16 cellular contexts compared by ENCODE assay signal in the genomic region with DNA sequence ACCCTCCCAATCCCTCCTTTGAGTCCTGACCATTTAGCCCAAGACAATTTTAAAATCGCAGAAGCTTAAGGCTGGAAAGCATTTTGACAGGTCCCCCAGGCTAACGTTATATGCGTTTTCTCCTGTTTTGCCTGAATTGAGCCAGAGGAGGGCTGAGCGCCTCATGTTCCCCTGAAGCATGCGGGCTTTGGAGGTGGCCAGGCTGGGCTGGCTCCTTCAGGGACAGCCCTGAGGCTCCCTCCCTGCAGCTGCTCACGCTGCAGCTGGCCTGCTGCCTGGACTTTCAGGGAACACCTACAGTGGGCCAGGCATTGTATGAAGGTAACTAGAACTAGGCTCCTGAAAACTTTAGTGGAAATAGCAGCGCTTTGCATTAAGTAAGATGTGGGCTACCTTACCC.
DNase-seq lines count a peak whose midpoint lies in the region; ATAC-seq, FAIRE-seq and TF ChIP-seq lines count a peak whose summit lies in the region.
"Had no signal": no experiment of that assay in that cellular context is flagged by ENCODE, and none has a peak within 500 bp of the region (broad histone marks: within the 10 kb centered on the region; RNA-seq: fewer than 3 reads in every experiment).

No MANE protein-coding gene starts in this region.

- no peak overlapping the region for H3K18ac ChIP-seq in H1 (ENCODE audit: extremely low read depth, low read length)

- H3K56ac ChIP-seq in H1 (replicated peaks; ENCODE audit: insufficient read length, low read depth, low read length) = no peak overlapping the region

- no peaks in the 10 kb centered on the region for H3K9me3 Mint-ChIP-seq in nephron
- no peaks in the 10 kb centered on the region for H3K9me3 Mint-ChIP-seq in activated CD4-positive, alpha-beta memory T cell treated with anti-CD3 and anti-CD28 coated beads for 36 hours
- H3K9me3 Mint-ChIP-seq: activated CD4-positive, alpha-beta T cell treated with anti-CD3 and anti-CD28 coated beads, Interleukin-2, amount 10 ng/mL, durations not matched to agents 7 days and 5 days; CD4-positive, alpha-beta T cell; central memory CD8-positive, alpha-beta T cell had no signal

- 0 out of 4 replicates have a peak, but pooled peaks of 1 of the 3 experiments have one; percentile 9 for TF ChIP-seq CTCF in H1 (IDR thresholded peaks at IDR 0.05; ENCODE audit: control extremely low read depth in 1 of 3, insufficient read depth in 1 of 3, low read depth in 1 of 3, low read length in 3 of 3)
- TF ChIP-seq CTCF in nephron (IDR thresholded peaks at IDR 0.05; ENCODE audit: unreplicated experiment in 3 of 3) = no peak

- TF ChIP-seq EP300 in H1 (IDR thresholded peaks at IDR 0.05; ENCODE audit: borderline replicate concordance in 1 of 2, low read depth in 2 of 2, low read length in 2 of 2) = no peak

- peak overlapping the region; percentile 27 to 75 (median 48) for H3K27ac Mint-ChIP-seq in nephron
- H3K27ac Mint-ChIP-seq in activated CD4-positive, alpha-beta memory T cell treated with anti-CD3 and anti-CD28 coated beads for 36 hours = no peak overlapping the region
- H3K27ac Mint-ChIP-seq: activated CD4-positive, alpha-beta T cell treated with anti-CD3 and anti-CD28 coated beads, Interleukin-2, amount 10 ng/mL, durations not matched to agents 7 days and 5 days; CD4-positive, alpha-beta T cell had no signal

- no peak overlapping the region for H3K14ac ChIP-seq in H1 (ENCODE audit: insufficient read length)

- CTCF ChIA-PET in H1 (lab: Charles Lee; ENCODE audit: partially characterized antibody) = no interaction called here
- CTCF ChIA-PET in activated CD4-positive, alpha-beta memory T cell treated with anti-CD3 and anti-CD28 coated beads for 36 hours (lab: Charles Lee) = no interaction called here

- H3K79me1 ChIP-seq in H1 (ENCODE audit: low read depth, low read length) = no peaks in the 10 kb centered on the region

- peak in 1 of 2 experiments; percentile 36; a peak in 2 of 4 replicates for TF ChIP-seq RAD21 in H1 (IDR thresholded peaks at IDR 0.05 in 1 of 2, conservative IDR thresholded peaks at IDR 0.05 in 1 of 2; ENCODE audit: low read depth in 2 of 2, low read length in 2 of 2)

- no peak overlapping the region for H3K23ac ChIP-seq in H1 (ENCODE audit: insufficient read length)

- intact Hi-C loops in activated CD4-positive, alpha-beta memory T cell treated with anti-CD3 and anti-CD28 coated beads for 36 hours (cut with micrococcal nuclease) = no loop called here

- no peak overlapping the region for H4K5ac ChIP-seq in H1 (ENCODE audit: insufficient read length, low read depth, low read length)

- 78% methylated on average over 7 of the region's 7 CpGs; no CpG with 5 or more reads in 1 of the 2 experiments for WGBS in H1 (ENCODE audit: extremely low coverage in 1 of 2, insufficient coverage in 1 of 2, insufficient read length in 1 of 2, insufficient replicate concordance in 2 of 2, low coverage in 1 of 2, low lambda C conversion rate in 2 of 2, missing lambda C conversion rate in 1 of 2), 2 experiments

- TF ChIP-seq POLR2A in H1 (IDR thresholded peaks at IDR 0.05; ENCODE audit: control extremely low read depth in 1 of 2, low read depth in 2 of 2, low read length in 2 of 2) = no peak

- peaks cover 66% of the 10 kb centered on the region for H3K4me1 Mint-ChIP-seq in nephron
- H3K4me1 Mint-ChIP-seq in activated CD4-positive, alpha-beta memory T cell treated with anti-CD3 and anti-CD28 coated beads for 36 hours (ENCODE audit: low read depth) = no peaks in the 10 kb centered on the region
- H3K4me1 Mint-ChIP-seq: activated CD4-positive, alpha-beta T cell treated with anti-CD3 and anti-CD28 coated beads, Interleukin-2, amount 10 ng/mL, durations not matched to agents 7 days and 5 days; central memory CD8-positive, alpha-beta T cell had no signal

- no peaks in the 10 kb centered on the region for H3K9me3 ChIP-seq in H1 (ENCODE audit: insufficient read depth in 2 of 2, low read depth in 1 of 2, low read length in 1 of 2)
- H3K9me3 ChIP-seq: MG63 had no signal

- peaks cover 0 to 5% (median 4%) of the 10 kb centered on the region in 4 experiments; a peak in 5 of 7 replicates for H3K4me1 ChIP-seq in H1 (replicated peaks in 1 of 4; ENCODE audit: control insufficient read depth in 3 of 4, insufficient read depth in 4 of 4, low read length in 3 of 4)

- no peak overlapping the region for H3K4me3 ChIP-seq in H1 (ENCODE audit: extremely low read depth in 1 of 4, insufficient read depth in 2 of 4, low read depth in 3 of 4, low read length in 4 of 4)
- H3K4me3 ChIP-seq: MG63 had no signal

- H3K79me2 ChIP-seq in H1 (ENCODE audit: control insufficient read depth in 1 of 2, insufficient read depth in 2 of 2, low read length in 2 of 2) = no peaks in the 10 kb centered on the region

- no peak overlapping the region for H2AK5ac ChIP-seq in H1 (ENCODE audit: low read depth, low read length)

- no peak overlapping the region for H3K4me3 Mint-ChIP-seq in nephron
- no peak overlapping the region for H3K4me3 Mint-ChIP-seq in activated CD4-positive, alpha-beta memory T cell treated with anti-CD3 and anti-CD28 coated beads for 36 hours
- H3K4me3 Mint-ChIP-seq: activated CD4-positive, alpha-beta T cell treated with anti-CD3 and anti-CD28 coated beads, Interleukin-2, amount 10 ng/mL, durations not matched to agents 7 days and 5 days; CD4-positive, alpha-beta T cell; central memory CD8-positive, alpha-beta T cell had no signal

- no peak overlapping the region for H2AFZ ChIP-seq in H1 (ENCODE audit: low read length)

- no peak overlapping the region for H2BK20ac ChIP-seq in H1 (ENCODE audit: low read length)

- no peak overlapping the region for H2BK15ac ChIP-seq in H1 (ENCODE audit: low read length)

- no peaks in the 10 kb centered on the region for H4K20me1 ChIP-seq in H1 (replicated peaks in 1 of 2; ENCODE audit: control insufficient read depth in 1 of 2, insufficient read depth in 2 of 2, low read length in 2 of 2)

- FAIRE-seq in H1 (lab: Jason Lieb, UNC) = no peak
- FAIRE-seq: islet of Langerhans had no signal

- no peak overlapping the region for H3K4ac ChIP-seq in H1 (replicated peaks; ENCODE audit: insufficient read length, low read depth, low read length)

- H3K23me2 ChIP-seq in H1 (ENCODE audit: low read depth, low read length) = no peaks in the 10 kb centered on the region

- H2BK12ac ChIP-seq in H1 (ENCODE audit: low read depth, low read length) = no peak overlapping the region

- POLR2A ChIA-PET in H1 (lab: Charles Lee; ENCODE audit: partially characterized antibody) = no interaction called here
- POLR2A ChIA-PET in activated CD4-positive, alpha-beta memory T cell treated with anti-CD3 and anti-CD28 coated beads for 36 hours (lab: Charles Lee) = no interaction called here

- H3K27ac ChIP-seq in H1 (ENCODE audit: low read depth, low read length) = no peak overlapping the region

- H4K91ac ChIP-seq in H1 (replicated peaks; ENCODE audit: insufficient read length, low read length) = no peak overlapping the region

- H4K8ac ChIP-seq in H1 (ENCODE audit: extremely low read depth, insufficient read depth, low read length) = no peak overlapping the region

- H3K4me2 ChIP-seq in H1 (ENCODE audit: insufficient read depth in 1 of 2, low read depth in 2 of 2, low read length in 2 of 2) = no peak overlapping the region

- H3K36me3 ChIP-seq in H1 (ENCODE audit: control insufficient read depth in 2 of 4, insufficient read depth in 4 of 4, low read length in 3 of 4) = no peaks in the 10 kb centered on the region
- H3K36me3 ChIP-seq: MG63 had no signal

- no peak overlapping the region for H2BK120ac ChIP-seq in H1 (replicated peaks; ENCODE audit: low read depth, low read length)

- no peak overlapping the region for H2BK5ac ChIP-seq in H1 (ENCODE audit: low read depth, low read length)

- H3K36me3 Mint-ChIP-seq in nephron (ENCODE audit: low read depth) = no peaks in the 10 kb centered on the region
- H3K36me3 Mint-ChIP-seq in activated CD4-positive, alpha-beta memory T cell treated with anti-CD3 and anti-CD28 coated beads for 36 hours = no peaks in the 10 kb centered on the region

- no peaks in the 10 kb centered on the region for H3K27me3 ChIP-seq in H1 (replicated peaks in 1 of 4; ENCODE audit: control insufficient read depth in 3 of 4, extremely low read depth in 1 of 4, insufficient read depth in 3 of 4, low read length in 3 of 4)
- H3K27me3 ChIP-seq: MG63 had no signal

- peaks cover 33% of the 10 kb centered on the region for H3K27me3 Mint-ChIP-seq in nephron (ENCODE audit: low read depth)
- H3K27me3 Mint-ChIP-seq in activated CD4-positive, alpha-beta memory T cell treated with anti-CD3 and anti-CD28 coated beads for 36 hours = peaks cover 5% of the 10 kb centered on the region

- ATAC-seq in GM18870 (IDR thresholded peaks at IDR 0.05; ENCODE audit: unreplicated experiment) = no peak
- ATAC-seq: stimulated activated naive CD8-positive, alpha-beta T cell treated with anti-CD3 and anti-CD28 coated beads, Interleukin-15, Interleukin-2, amounts not matched to agents 100 U/mL and 50 U/mL, for 24 hours had no signal

- H3K9ac ChIP-seq in H1 (replicated peaks in 1 of 4; ENCODE audit: extremely low read depth in 1 of 4, low read depth in 3 of 4, low read length in 3 of 4) = no peak overlapping the region

- DNase-seq in COLO668 (lab: John Stamatoyannopoulos, UW; ENCODE audit: unreplicated experiment) (peak; percentile 13), NCI-H2029 treated with DMSO at 0.1 percent for 48 hours (lab: John Stamatoyannopoulos, UW) (peak; percentile 15), H1 (ENCODE audit: low read depth in 1 of 2, low spot score in 2 of 2) (no peak), DMS114 treated with DMSO at 0.1 percent for 48 hours (lab: John Stamatoyannopoulos, UW; ENCODE audit: unreplicated experiment) (no peak), cerebellar nuclear complex (lab: John Stamatoyannopoulos, UW) (no peak)
- no peak for DNase-seq in activated CD4-positive, alpha-beta memory T cell treated with anti-CD3 and anti-CD28 coated beads for 36 hours
- DNase-seq: activated CD4-positive, alpha-beta T cell treated with anti-CD3 and anti-CD28 coated beads, Interleukin-2, amount 10 ng/mL, durations not matched to agents 7 days and 5 days; activated effector memory CD4-positive, alpha-beta T cell treated with anti-CD3 and anti-CD28 coated beads, Interleukin-2, amount 50 U/mL, for 16 hours; CD4-positive, alpha-beta T cell; NCI-H82; stimulated activated naive CD8-positive, alpha-beta T cell treated with anti-CD3 and anti-CD28 coated beads, Interleukin-15, Interleukin-2, amounts not matched to agents 100 U/mL and 50 U/mL, for 24 hours had no signal

TF ChIP-seq in H1, 55 proteins besides CTCF, POLR2A, EP300 and RAD21 (continues in another document):
- TF ChIP-seq, protein P1, sequence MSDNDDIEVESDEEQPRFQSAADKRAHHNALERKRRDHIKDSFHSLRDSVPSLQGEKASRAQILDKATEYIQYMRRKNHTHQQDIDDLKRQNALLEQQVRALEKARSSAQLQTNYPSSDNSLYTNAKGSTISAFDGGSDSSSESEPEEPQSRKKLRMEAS (IDR thresholded peaks at IDR 0.05) = peak; percentile 20; the same call in 1 of the 2 replicates

Comparison
In these comparisons a context has a peak if more than half of its experiments do, and no peak if none do; other contexts are left out.
1. DNase-seq: peak in COLO668 (single experiment) and NCI-H2029 treated with DMSO at 0.1 percent for 48 hours (single experiment); none in H1 (0 of 2), activated CD4-positive, alpha-beta memory T cell treated with anti-CD3 and anti-CD28 coated beads for 36 hours (single experiment), DMS114 treated with DMSO at 0.1 percent for 48 hours (single experiment) and cerebellar nuclear complex (0 of 2).